In the genomic region with DNA sequence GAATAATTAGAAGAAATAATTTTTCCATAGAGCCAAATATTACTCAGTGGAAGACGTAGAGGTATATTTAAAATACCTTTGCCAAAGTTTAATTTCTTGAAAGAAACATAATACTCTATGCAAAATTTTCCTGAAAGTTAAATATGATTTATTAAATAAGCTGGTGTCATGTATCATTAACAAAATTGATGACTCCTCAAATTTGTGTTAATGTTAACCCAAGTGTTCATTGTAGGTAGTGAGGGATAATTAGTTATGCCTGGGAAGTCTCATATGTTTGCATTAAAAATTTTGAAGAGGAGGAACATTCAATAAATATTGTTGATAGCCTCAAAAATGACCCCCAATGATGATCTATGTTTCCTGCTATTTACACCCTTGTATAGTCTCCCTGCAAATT, we compare ENCODE assay signal across 29 cellular contexts.
"Had no signal": no experiment of that assay in that cellular context is flagged by ENCODE, and none has a peak within 500 bp of the region (broad histone marks: within the 10 kb centered on the region; RNA-seq: fewer than 3 reads in every experiment).

No MANE protein-coding gene starts in this region.

- H3K4me1 Mint-ChIP-seq: naive thymus-derived CD4-positive, alpha-beta T cell; natural killer cell; nephron; stimulated activated memory B cell treated with anti-CD40 and anti-IgM and Interleukin-4, amounts not matched to agents 10 μg/mL and 1 μg/mL and 100 μg/mL, for 72 hours; stimulated activated naive CD8-positive, alpha-beta T cell treated with anti-CD3 and anti-CD28 coated beads, Interleukin-15, amount 100 ng/mL, for 72 hours had no signal

- H3K4me3 Mint-ChIP-seq: naive thymus-derived CD4-positive, alpha-beta T cell; natural killer cell; nephron; neural progenitor cell; stimulated activated memory B cell treated with anti-CD40 and anti-IgM and Interleukin-4, amounts not matched to agents 10 μg/mL and 1 μg/mL and 100 μg/mL, for 72 hours; stimulated activated naive CD8-positive, alpha-beta T cell treated with anti-CD3 and anti-CD28 coated beads, Interleukin-15, amount 100 ng/mL, for 72 hours; type B pancreatic cell had no signal

- H3K36me3 Mint-ChIP-seq: naive thymus-derived CD4-positive, alpha-beta T cell; natural killer cell; stimulated activated memory B cell treated with anti-CD40 and anti-IgM and Interleukin-4, amounts not matched to agents 10 μg/mL and 1 μg/mL and 100 μg/mL, for 72 hours; type B pancreatic cell had no signal

- H3K4me3 ChIP-seq: neural progenitor cell, ovary, psoas muscle, skin epidermis, suprapubic skin, testis, tibial artery, transverse colon, upper lobe of right lung, uterus had no signal

- H2AFZ ChIP-seq: neural progenitor cell, parathyroid adenoma had no signal

- H3K27me3 Mint-ChIP-seq: naive thymus-derived CD4-positive, alpha-beta T cell; progenitor cell of endocrine pancreas; stimulated activated memory B cell treated with anti-CD40 and anti-IgM and Interleukin-4, amounts not matched to agents 10 μg/mL and 1 μg/mL and 100 μg/mL, for 72 hours; stimulated activated naive CD8-positive, alpha-beta T cell treated with anti-CD3 and anti-CD28 coated beads, Interleukin-15, amount 100 ng/mL, for 72 hours; type B pancreatic cell had no signal

- H3K9ac ChIP-seq: neural progenitor cell, parathyroid adenoma had no signal

- H3K36me3 ChIP-seq: neural progenitor cell, ovary, suprapubic skin, tibial artery, transverse colon, upper lobe of right lung, uterus had no signal

- H3K9me3 ChIP-seq: ovary, psoas muscle, suprapubic skin, testis, tibial artery, transverse colon, upper lobe of right lung, uterus had no signal

- H3K4me2 ChIP-seq: neural progenitor cell had no signal

- H3K9me3 Mint-ChIP-seq: stimulated activated memory B cell treated with anti-CD40 and anti-IgM and Interleukin-4, amounts not matched to agents 10 μg/mL and 1 μg/mL and 100 μg/mL, for 72 hours; stimulated activated naive CD8-positive, alpha-beta T cell treated with anti-CD3 and anti-CD28 coated beads, Interleukin-15, amount 100 ng/mL, for 72 hours; type B pancreatic cell had no signal

- H3K27ac Mint-ChIP-seq: naive thymus-derived CD4-positive, alpha-beta T cell; natural killer cell; nephron; neural progenitor cell; progenitor cell of endocrine pancreas; stimulated activated memory B cell treated with anti-CD40 and anti-IgM and Interleukin-4, amounts not matched to agents 10 μg/mL and 1 μg/mL and 100 μg/mL, for 72 hours; stimulated activated naive CD8-positive, alpha-beta T cell treated with anti-CD3 and anti-CD28 coated beads, Interleukin-15, amount 100 ng/mL, for 72 hours; type B pancreatic cell had no signal

- H3K27ac ChIP-seq: neural progenitor cell, ovary, parathyroid adenoma, psoas muscle, skin epidermis, suprapubic skin, testis, tibial artery, transverse colon, upper lobe of right lung, uterus had no signal

- H3K79me2 ChIP-seq: parathyroid adenoma had no signal

- H3K27me3 ChIP-seq: neural progenitor cell, ovary, suprapubic skin, testis, tibial artery, transverse colon, upper lobe of right lung, uterus had no signal

- ATAC-seq: naive thymus-derived CD4-positive, alpha-beta T cell; natural killer cell; psoas muscle; right cardiac atrium; sciatic nerve; stimulated activated memory B cell treated with anti-CD40 and anti-IgM and Interleukin-4, amounts not matched to agents 10 μg/mL and 1 μg/mL and 100 μg/mL, for 72 hours; stimulated activated naive CD8-positive, alpha-beta T cell treated with anti-CD3 and anti-CD28 coated beads, Interleukin-15, amount 100 ng/mL, for 72 hours; stimulated activated naive CD8-positive, alpha-beta T cell treated with anti-CD3 and anti-CD28 coated beads, Interleukin-15, Interleukin-2, amounts not matched to agents 100 U/mL and 50 U/mL, for 24 hours; upper lobe of right lung had no signal

- H3K4me1 ChIP-seq: neural progenitor cell, parathyroid adenoma, psoas muscle, suprapubic skin, testis, tibial artery, transverse colon, upper lobe of right lung, uterus had no signal

- DNase-seq: naive thymus-derived CD4-positive, alpha-beta T cell; natural killer cell; occipital lobe; ovary; posterior cingulate gyrus; psoas muscle; right cardiac atrium; stimulated activated CD4-positive, alpha-beta T cell treated with anti-CD3 and anti-CD28 coated beads, Interleukin-15, amount 100 ng/mL, for 24 hours; stimulated activated CD4-positive, alpha-beta T cell treated with anti-CD3 and anti-CD28 coated beads, Interleukin-4, amount 100 ng/mL, for 1 hour; stimulated activated CD4-positive, alpha-beta T cell treated with anti-CD3 and anti-CD28 coated beads, Interleukin-4, amount 100 ng/mL, for 4 hours; stimulated activated CD8-positive, alpha-beta memory T cell treated with anti-CD3 and anti-CD28 coated beads, Interleukin-4, amount 100 ng/mL, for 48 hours; stimulated activated naive CD4-positive, alpha-beta T cell; stimulated activated naive CD8-positive, alpha-beta T cell treated with anti-CD3 and anti-CD28 coated beads, Interleukin-15, amount 100 ng/mL, for 72 hours; stimulated activated naive CD8-positive, alpha-beta T cell treated with anti-CD3 and anti-CD28 coated beads, Interleukin-15, Interleukin-2, amounts not matched to agents 100 U/mL and 50 U/mL, for 24 hours; substantia nigra; testis; tibial artery; transverse colon; upper lobe of right lung; uterus had no signal
